ENCODE assay signal across 18 cellular contexts in genomic region chr7:40244226-40244625, GRCh38.
"Had no signal": no experiment of that assay in that cellular context is flagged by ENCODE, and none has a peak within 500 bp of the region (broad histone marks: within the 10 kb centered on the region; RNA-seq: fewer than 3 reads in every experiment).

No MANE protein-coding gene starts in this region.

- H3K4me1 Mint-ChIP-seq: activated naive CD4-positive, alpha-beta T cell treated with anti-CD3 and anti-CD28 coated beads, Interleukin-2, amount 50 U/mL, for 24 hours; natural killer cell; T-helper 17 cell had no signal

- H3K27ac ChIP-seq: adrenal gland, coronary artery, left ventricle myocardium inferior, prostate gland, tibial artery had no signal

- H3K27me3 Mint-ChIP-seq: activated CD8-positive, alpha-beta T cell treated with anti-CD3 and anti-CD28 coated beads for 36 hours; activated naive CD4-positive, alpha-beta T cell treated with anti-CD3 and anti-CD28 coated beads, Interleukin-2, amount 50 U/mL, for 24 hours; T-helper 17 cell had no signal

- H3K36me3 ChIP-seq: adrenal gland, left ventricle myocardium inferior, prostate gland, tibial artery had no signal

- H3K9me3 Mint-ChIP-seq: activated CD8-positive, alpha-beta T cell treated with anti-CD3 and anti-CD28 coated beads for 36 hours; activated naive CD4-positive, alpha-beta T cell treated with anti-CD3 and anti-CD28 coated beads, Interleukin-2, amount 50 U/mL, for 24 hours; natural killer cell had no signal

- ATAC-seq: activated CD8-positive, alpha-beta T cell treated with anti-CD3 and anti-CD28 coated beads for 36 hours; natural killer cell; T-helper 17 cell had no signal

- H3K4me1 ChIP-seq: adrenal gland, left ventricle myocardium inferior, prostate gland, tibial artery had no signal

- H3K4me3 ChIP-seq: adrenal gland, coronary artery, left ventricle myocardium inferior, prostate gland, tibial artery had no signal

- H3K4me3 Mint-ChIP-seq: activated CD8-positive, alpha-beta T cell treated with anti-CD3 and anti-CD28 coated beads for 36 hours; activated naive CD4-positive, alpha-beta T cell treated with anti-CD3 and anti-CD28 coated beads, Interleukin-2, amount 50 U/mL, for 24 hours; natural killer cell; T-helper 17 cell had no signal

- H3K27ac Mint-ChIP-seq: activated CD8-positive, alpha-beta T cell treated with anti-CD3 and anti-CD28 coated beads for 36 hours; activated naive CD4-positive, alpha-beta T cell treated with anti-CD3 and anti-CD28 coated beads, Interleukin-2, amount 50 U/mL, for 24 hours; natural killer cell; T-helper 17 cell had no signal

- H3K27me3 ChIP-seq: adrenal gland, tibial artery had no signal

- H3K36me3 Mint-ChIP-seq: activated naive CD4-positive, alpha-beta T cell treated with anti-CD3 and anti-CD28 coated beads, Interleukin-2, amount 50 U/mL, for 24 hours; natural killer cell had no signal

- DNase-seq: activated CD4-positive, alpha-beta T cell treated with anti-CD3 and anti-CD28 coated beads for 4 hours; activated CD8-positive, alpha-beta T cell treated with anti-CD3 and anti-CD28 coated beads for 36 hours; activated effector memory CD4-positive, alpha-beta T cell treated with anti-CD3 and anti-CD28 coated beads, Interleukin-2, amount 50 U/mL, for 16 hours; activated T-cell treated with anti-CD3 and anti-CD28 coated beads, Interleukin-2, amount 50 U/mL, for 48 hours; adrenal gland; caudate nucleus; effector CD4-positive, alpha-beta T cell; left ventricle myocardium inferior; natural killer cell; right cardiac atrium; small intestine; stimulated activated CD4-positive, alpha-beta T cell treated with anti-CD3 and anti-CD28 coated beads, Interleukin-4, amount 100 ng/mL, for 24 hours; stimulated activated naive CD4-positive, alpha-beta T cell; T-helper 17 cell; tibial artery had no signal
